ENCODE assay signal across 15 cellular contexts in the genomic region with DNA sequence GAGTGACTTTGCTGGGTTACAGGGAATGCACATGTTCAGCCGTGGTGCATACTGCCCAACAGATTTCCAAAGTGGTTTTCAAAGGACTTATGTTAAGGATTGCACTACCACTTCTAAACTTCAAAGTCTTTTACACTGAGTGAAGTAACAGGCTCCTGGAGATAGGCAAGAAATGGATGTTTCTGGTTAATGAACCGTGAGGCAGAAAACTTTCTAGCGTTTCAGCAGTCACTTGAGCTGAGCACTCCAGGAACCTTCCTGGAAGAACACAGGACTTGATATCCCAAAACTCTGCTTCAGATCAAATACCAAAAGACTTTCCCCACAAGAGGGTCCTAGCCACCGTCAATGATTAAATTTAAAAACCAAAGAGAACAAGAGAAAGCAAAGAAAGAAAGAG.
A peak's percentile ranks its signal among the peaks of the same experiment; 100 is the strongest.
DNase-seq lines count a peak whose midpoint lies in the region; ATAC-seq and TF ChIP-seq lines count a peak whose summit lies in the region.
"Had no signal": no experiment of that assay in that cellular context is flagged by ENCODE, and none has a peak within 500 bp of the region (broad histone marks: within the 10 kb centered on the region; RNA-seq: fewer than 3 reads in every experiment).

No MANE protein-coding gene starts in this region.

- peak; percentile 31 for DNase-seq in esophagus muscularis mucosa (ENCODE audit: extremely low spot score)
- DNase-seq in left kidney (ENCODE audit: low read depth, low spot score): peak; percentile 71
- DNase-seq in NOMO-1 (lab: John Stamatoyannopoulos, UW; ENCODE audit: unreplicated experiment in 2 of 2): no peak
- no peak for DNase-seq in amniotic stem cell (lab: John Stamatoyannopoulos, UW)
- DNase-seq: 8988T; Calu3; CD4-positive, alpha-beta memory T cell; GF-D8; GM23248 had no signal

- H3K36me3 ChIP-seq in esophagus muscularis mucosa (no peaks in the 10 kb centered on the region), parathyroid adenoma (ENCODE audit: control insufficient read depth, insufficient read depth, low read length) (no peaks in the 10 kb centered on the region)
- H3K36me3 ChIP-seq: BLaER1, HAP-1 had no signal

- peaks cover 0 to 7% (median 3%) of the 10 kb centered on the region in 4 donors for H3K9me3 ChIP-seq in esophagus muscularis mucosa
- no peaks in the 10 kb centered on the region for H3K9me3 ChIP-seq in parathyroid adenoma (ENCODE audit: control insufficient read depth, low read length)
- H3K9me3 ChIP-seq: HAP-1 had no signal

- WGBS in esophagus muscularis mucosa: 91% methylated on average over 4 of the region's 4 CpGs

- H3K27ac ChIP-seq in esophagus muscularis mucosa (replicated peaks in 1 of 4): no peak overlapping the region
- peak overlapping the region; percentile 81 for H3K27ac ChIP-seq in parathyroid adenoma
- H3K27ac ChIP-seq: BLaER1, GM23248, HL-60 had no signal

- H3K9ac ChIP-seq in parathyroid adenoma: no peak overlapping the region
- H3K9ac ChIP-seq: BLaER1, GM23248 had no signal

- H3K4me1 ChIP-seq in esophagus muscularis mucosa: no peaks in the 10 kb centered on the region
- peaks cover 12% of the 10 kb centered on the region for H3K4me1 ChIP-seq in parathyroid adenoma
- H3K4me1 ChIP-seq: BLaER1, HAP-1 had no signal

- intact Hi-C loops in esophagus muscularis mucosa (cut with DNase I): no loop called here

- H3K4me3 ChIP-seq in esophagus muscularis mucosa (no peak overlapping the region), parathyroid adenoma (ENCODE audit: low read depth, low read length) (no peak overlapping the region)
- H3K4me3 ChIP-seq: BLaER1, GM23248, HAP-1 had no signal

- TF ChIP-seq POLR2A in esophagus muscularis mucosa (IDR thresholded peaks at IDR 0.05; ENCODE audit: low read depth): no peak

- ATAC-seq in GM18511 (IDR thresholded peaks at IDR 0.05; ENCODE audit: unreplicated experiment): no peak
- ATAC-seq in GM19455 (IDR thresholded peaks at IDR 0.05; ENCODE audit: unreplicated experiment): no peak

- TF ChIP-seq CTCF in esophagus muscularis mucosa (IDR thresholded peaks at IDR 0.05): no peak
- no peak for TF ChIP-seq CTCF in parathyroid adenoma (IDR thresholded peaks at IDR 0.05)

- H3K4me2 ChIP-seq in parathyroid adenoma (ENCODE audit: low read length): peak overlapping the region; percentile 16

- H2AFZ ChIP-seq in parathyroid adenoma: no peak overlapping the region
- H2AFZ ChIP-seq: GM23248 had no signal

- no peak for TF ChIP-seq EP300 in esophagus muscularis mucosa (IDR thresholded peaks at IDR 0.05)

- no peaks in the 10 kb centered on the region for H3K27me3 ChIP-seq in esophagus muscularis mucosa
- no peaks in the 10 kb centered on the region for H3K27me3 ChIP-seq in parathyroid adenoma (ENCODE audit: control insufficient read depth, insufficient read depth, low read length)
- H3K27me3 ChIP-seq: BLaER1 had no signal

- no peaks in the 10 kb centered on the region for H3K79me2 ChIP-seq in parathyroid adenoma

Comparison
In these comparisons a context has a peak if more than half of its experiments do, and no peak if none do; other contexts are left out.
1. DNase-seq: peak in esophagus muscularis mucosa (single experiment) and left kidney (single experiment); none in NOMO-1 (0 of 2) and amniotic stem cell (single experiment).